Comparison of ENCODE assay signal across 22 cellular contexts in the genomic region with DNA sequence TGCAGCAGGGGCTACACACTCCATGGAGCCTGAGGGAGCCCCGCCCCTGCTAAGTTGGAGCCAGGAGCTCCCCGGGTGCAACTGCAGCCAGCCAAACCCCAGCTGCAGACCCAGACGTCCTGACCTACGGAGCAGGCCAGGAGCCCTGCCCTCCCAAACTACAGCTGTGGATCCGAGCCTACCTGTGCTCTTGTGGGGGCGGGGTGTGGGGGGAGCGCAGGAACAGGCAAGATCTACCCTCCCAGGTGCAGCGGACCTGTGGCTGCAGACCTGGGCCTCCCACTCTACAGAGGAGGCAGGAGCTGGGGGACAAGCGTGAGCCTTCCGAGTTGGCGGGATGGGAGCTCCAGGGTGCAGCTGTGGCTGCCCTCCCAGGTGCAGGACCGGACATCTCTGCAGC. TPM values are rescaled to one million over a fixed set of nuclear protein-coding genes. Genes with fewer than 3 reads are reported as not detected.
DNase-seq lines count a peak whose midpoint lies in the region; ATAC-seq, FAIRE-seq and TF ChIP-seq lines count a peak whose summit lies in the region.
"Had no signal": no experiment of that assay in that cellular context is flagged by ENCODE, and none has a peak within 500 bp of the region (broad histone marks: within the 10 kb centered on the region; RNA-seq: fewer than 3 reads in every experiment).

No MANE protein-coding gene starts in this region.

- H3K4ac ChIP-seq in trophoblast cell (ENCODE audit: low read depth, low read length), result no peak overlapping the region

- no peak overlapping the region for H3K14ac ChIP-seq in trophoblast cell (ENCODE audit: low read length)

- in situ Hi-C loops in HepG2 (cut with HindIII; ENCODE audit: extremely low pct_ligation_motif_present, low pct_unique_long_range_greater_than_20kb), result no loop called here

- H3K9me3 Mint-ChIP-seq in natural killer cell treated with Interleukin-12 subunit alpha and Interleukin-12 subunit beta and Interleukin-15 and Interleukin-18, amount 100 ng/mL, for 72 hours, result no peaks in the 10 kb centered on the region
- no peaks in the 10 kb centered on the region for H3K9me3 Mint-ChIP-seq in natural killer cell
- H3K9me3 Mint-ChIP-seq: CD4-positive, alpha-beta memory T cell; HFFc6 had no signal

- intact Hi-C loops in natural killer cell (cut with micrococcal nuclease) (no loop called here), HepG2 (cut with micrococcal nuclease; ENCODE audit: unreplicated experiment) (no loop called here), aorta (cut with DNase I) (no loop called here)

- H3K9me3 ChIP-seq in HepG2 (ENCODE audit: low read length) (0 out of 2 replicates have a peak, but pooled peaks cover 6% of the 10 kb centered on the region), trophoblast cell (ENCODE audit: insufficient read depth, low read depth, low read length) (peaks cover 6% of the 10 kb centered on the region), aorta (ENCODE audit: control insufficient read depth, low read length) (no peaks in the 10 kb centered on the region)

- no TSS peak for BruUV-seq in HepG2 (replicated peaks; lab: Mats Ljungman, UMichigan)

- H4K20me1 ChIP-seq in HepG2 (ENCODE audit: insufficient read depth, low read length), result no peaks in the 10 kb centered on the region
- H4K20me1 ChIP-seq: BLaER1 treated with 17β-estradiol and CSF1 and Interleukin-3, amounts not matched to agents 10 nM and 100 nM had no signal

- no peak for TF ChIP-seq RAD21 in HepG2 (CRISPR knock-in tag; IDR thresholded peaks at IDR 0.05)

- CTCF ChIA-PET in HepG2 (lab: Yijun Ruan, JAX; ENCODE audit: low intra/inter-chr PET ratio, low total read pairs), result no interaction called here

- peak; percentile 27 to 40 for ATAC-seq in natural killer cell treated with Interleukin-12 subunit alpha and Interleukin-12 subunit beta and Interleukin-15 and Interleukin-18, amount 100 ng/mL, for 72 hours
- ATAC-seq in natural killer cell (no peak), HepG2 (peak; percentile 45), aorta (ENCODE audit: low FRiP score) (peak; percentile 19), GM21526 (IDR thresholded peaks at IDR 0.05; ENCODE audit: low FRiP score, unreplicated experiment) (no peak)

- H3K27ac Mint-ChIP-seq in natural killer cell treated with Interleukin-12 subunit alpha and Interleukin-12 subunit beta and Interleukin-15 and Interleukin-18, amount 100 ng/mL, for 72 hours, result no peak overlapping the region
- H3K27ac Mint-ChIP-seq in natural killer cell, result no peak overlapping the region
- H3K27ac Mint-ChIP-seq: B cell; CD4-positive, alpha-beta memory T cell; HFFc6 had no signal

- no peak overlapping the region for H2AK5ac ChIP-seq in trophoblast cell (ENCODE audit: low read length)

- H3K23ac ChIP-seq in trophoblast cell (ENCODE audit: low read length), result no peak overlapping the region

- H3K27me3 ChIP-seq in HepG2 (ENCODE audit: control insufficient read depth in 1 of 2, insufficient read depth in 2 of 2, low read length in 2 of 2) (peaks cover 0 to 5% of the 10 kb centered on the region in 2 experiments; a peak in 1 of 5 replicates), trophoblast cell (ENCODE audit: insufficient read depth, low read length) (no peaks in the 10 kb centered on the region), aorta (ENCODE audit: control insufficient read depth in 1 of 2, insufficient read depth in 2 of 2, low read length in 1 of 2) (no peaks in the 10 kb centered on the region)
- H3K27me3 ChIP-seq: BLaER1 treated with 17β-estradiol and CSF1 and Interleukin-3, amounts not matched to agents 10 nM and 100 nM had no signal

- H3K36me3 Mint-ChIP-seq in natural killer cell treated with Interleukin-12 subunit alpha and Interleukin-12 subunit beta and Interleukin-15 and Interleukin-18, amount 100 ng/mL, for 72 hours, result no peaks in the 10 kb centered on the region
- H3K36me3 Mint-ChIP-seq in natural killer cell, result no peaks in the 10 kb centered on the region
- H3K36me3 Mint-ChIP-seq: CD4-positive, alpha-beta memory T cell had no signal

- TF ChIP-seq POLR2A in HepG2 (IDR thresholded peaks at IDR 0.05; ENCODE audit: insufficient read depth in 1 of 2, low read depth in 2 of 2, low read length in 2 of 2), result no peak

- H3K9ac ChIP-seq in HepG2 (ENCODE audit: insufficient read depth, low read depth, low read length) (no peak overlapping the region), trophoblast cell (ENCODE audit: low read length) (no peak overlapping the region)
- H3K9ac ChIP-seq: BLaER1 treated with 17β-estradiol and CSF1 and Interleukin-3, amounts not matched to agents 10 nM and 100 nM had no signal

- TF ChIP-seq EP300 in HepG2 (IDR thresholded peaks at IDR 0.05; ENCODE audit: low read depth in 2 of 2, low read length in 2 of 2) (no peak), HepG2 (CRISPR knock-in tag; IDR thresholded peaks at IDR 0.05; ENCODE audit: borderline replicate concordance) (no peak)

- no peak overlapping the region for H2BK120ac ChIP-seq in trophoblast cell (ENCODE audit: insufficient read depth, low read length, poor library complexity)

- H2AFZ ChIP-seq in HepG2 (ENCODE audit: low read length) (no peak overlapping the region), trophoblast cell (ENCODE audit: insufficient read depth, low read length, poor library complexity) (no peak overlapping the region)

- no peak overlapping the region for H2BK12ac ChIP-seq in trophoblast cell (ENCODE audit: low read length)

- no peak overlapping the region for H4K12ac ChIP-seq in trophoblast cell (ENCODE audit: low read depth, low read length)

- H3K36me3 ChIP-seq in HepG2 (replicated peaks in 1 of 2; ENCODE audit: control insufficient read depth in 1 of 2, insufficient read depth in 2 of 2, low read length in 2 of 2), result no peaks in the 10 kb centered on the region
- no peaks in the 10 kb centered on the region for H3K36me3 ChIP-seq in trophoblast cell (ENCODE audit: control insufficient read depth in 1 of 2, insufficient read depth in 2 of 2, low read length in 2 of 2)
- no peaks in the 10 kb centered on the region for H3K36me3 ChIP-seq in aorta (ENCODE audit: control insufficient read depth in 1 of 2, insufficient read depth in 2 of 2, low read length in 1 of 2)
- H3K36me3 ChIP-seq: HAP-1 had no signal

- H3K4me1 ChIP-seq in HepG2 (ENCODE audit: insufficient read depth, low read length), result no peaks in the 10 kb centered on the region
- no peaks in the 10 kb centered on the region for H3K4me1 ChIP-seq in trophoblast cell (ENCODE audit: control insufficient read depth in 1 of 2, insufficient read depth in 2 of 2, low read length in 2 of 2)
- no peaks in the 10 kb centered on the region for H3K4me1 ChIP-seq in aorta (ENCODE audit: control insufficient read depth in 1 of 2, insufficient read depth in 2 of 2, low read length in 2 of 2)
- H3K4me1 ChIP-seq: HAP-1 had no signal

- no peak overlapping the region for H4K91ac ChIP-seq in trophoblast cell (ENCODE audit: low read depth, low read length)

- WGBS in HepG2 (ENCODE audit: low lambda C conversion rate), result 41% methylated on average over 6 of the region's 12 CpGs
- no CpG with 5 or more reads among the region's 12 CpGs for WGBS in trophoblast cell (ENCODE audit: extremely low coverage, insufficient coverage, insufficient read length)
- WGBS in aorta, 2 donors, result 80 to 89% methylated on average over 11 to 12 of the region's 12 CpGs

- H4K8ac ChIP-seq in trophoblast cell (ENCODE audit: low read depth, low read length), result no peak overlapping the region

- no peaks in the 10 kb centered on the region for H3K4me1 Mint-ChIP-seq in natural killer cell treated with Interleukin-12 subunit alpha and Interleukin-12 subunit beta and Interleukin-15 and Interleukin-18, amount 100 ng/mL, for 72 hours (ENCODE audit: low read depth in 2 of 2)
- no peaks in the 10 kb centered on the region for H3K4me1 Mint-ChIP-seq in natural killer cell
- H3K4me1 Mint-ChIP-seq: CD4-positive, alpha-beta memory T cell had no signal

- DNase-seq in natural killer cell treated with Interleukin-12 subunit alpha and Interleukin-12 subunit beta and Interleukin-15 and Interleukin-18, amount 100 ng/mL, for 72 hours (ENCODE audit: low spot score), result no peak
- no peak for DNase-seq in natural killer cell
- no peak for DNase-seq in HepG2 (ENCODE audit: low spot score)
- DNase-seq in trophoblast cell, result no peak
- no peak for DNase-seq in aorta
- DNase-seq in C1 segment of cervical spinal cord (lab: John Stamatoyannopoulos, UW), result no peak
- no peak for DNase-seq in NCI-H1694 treated with DMSO at 0.1 percent for 48 hours (lab: John Stamatoyannopoulos, UW)
- DNase-seq: Calu3; CD4-positive, alpha-beta memory T cell; COR-L47; DMS153; DND-41; GOT3; HFFc6 had no signal

- peak overlapping the region; percentile 3 for H3K18ac ChIP-seq in trophoblast cell (ENCODE audit: low read length)

- FAIRE-seq in HepG2 (lab: Jason Lieb, UNC), result no peak
- FAIRE-seq: A204.1, G401.6, GM12892 had no signal

- H3K79me1 ChIP-seq in trophoblast cell (ENCODE audit: low read length), result no peaks in the 10 kb centered on the region

- POLR2A ChIA-PET in HepG2 (lab: Yijun Ruan, JAX), result no interaction called here

- no peak overlapping the region for H3K4me3 ChIP-seq in HepG2 (replicated peaks in 1 of 3; ENCODE audit: insufficient read depth in 1 of 3, low read depth in 2 of 3, low read length in 3 of 3)
- H3K4me3 ChIP-seq in trophoblast cell (ENCODE audit: low read depth, low read length), result no peak overlapping the region
- H3K4me3 ChIP-seq in aorta (ENCODE audit: low read length in 2 of 2), result no peak overlapping the region
- H3K4me3 ChIP-seq: HAP-1 had no signal

- no peak overlapping the region for H3K4me3 Mint-ChIP-seq in natural killer cell treated with Interleukin-12 subunit alpha and Interleukin-12 subunit beta and Interleukin-15 and Interleukin-18, amount 100 ng/mL, for 72 hours
- H3K4me3 Mint-ChIP-seq in natural killer cell, result no peak overlapping the region
- H3K4me3 Mint-ChIP-seq: B cell; CD4-positive, alpha-beta memory T cell; HFFc6 had no signal

- H3K27ac ChIP-seq in HepG2 (ENCODE audit: extremely low read length, insufficient read depth, low read length) (no peak overlapping the region), trophoblast cell (ENCODE audit: low read depth, low read length) (no peak overlapping the region), aorta (ENCODE audit: low read depth in 1 of 2, low read length in 2 of 2) (no peak overlapping the region)
- H3K27ac ChIP-seq: 22Rv1; BLaER1 treated with 17β-estradiol and CSF1 and Interleukin-3, amounts not matched to agents 10 nM and 100 nM had no signal

- no peak overlapping the region for H3K4me2 ChIP-seq in HepG2 (ENCODE audit: low read depth, low read length)
- no peak overlapping the region for H3K4me2 ChIP-seq in trophoblast cell (ENCODE audit: low read length)
- H3K4me2 ChIP-seq: BLaER1 treated with 17β-estradiol and CSF1 and Interleukin-3, amounts not matched to agents 10 nM and 100 nM had no signal

- no peak overlapping the region for H2BK5ac ChIP-seq in trophoblast cell (ENCODE audit: low read depth, low read length, poor library complexity)

- TF ChIP-seq CTCF in natural killer cell (IDR thresholded peaks at IDR 0.05), result no peak
- no peak for TF ChIP-seq CTCF in HepG2 (CRISPR knock-in tag; IDR thresholded peaks at IDR 0.05)

- H3K79me2 ChIP-seq in HepG2 (ENCODE audit: insufficient read depth, low read length), result no peaks in the 10 kb centered on the region
- H3K79me2 ChIP-seq in trophoblast cell (ENCODE audit: control insufficient read depth, insufficient read depth, low read length, poor library complexity), result no peaks in the 10 kb centered on the region

- no peaks in the 10 kb centered on the region for H3K27me3 Mint-ChIP-seq in natural killer cell treated with Interleukin-12 subunit alpha and Interleukin-12 subunit beta and Interleukin-15 and Interleukin-18, amount 100 ng/mL, for 72 hours
- peaks cover 0 to 6% of the 10 kb centered on the region in 2 donors for H3K27me3 Mint-ChIP-seq in natural killer cell (ENCODE audit: low read depth in 2 of 2)
- H3K27me3 Mint-ChIP-seq: B cell had no signal

RNA-seq across cellular contexts. Expression of gene MYLK3, which starts 29.7 kb away (rescaled TPM):
- total RNA-seq in natural killer cell treated with Interleukin-12 subunit alpha and Interleukin-12 subunit beta and Interleukin-15 and Interleukin-18, amount 100 ng/mL, for 72 hours, result under 1 TPM; 0.29 to 0.59 TPM
- total RNA-seq in natural killer cell, result under 1 TPM in 2 of 3 donors, not detected in 1; 0.42 to 0.73 TPM
- total RNA-seq in HepG2 (2016; rRNA removed; fragmentation: Illumina TruSeq; extraction: Trizol), result 0.13 and 0.18 TPM in 2 replicates
- not detected in 2 replicates for total RNA-seq in HepG2 (2016; cell fraction: cytosol; rRNA removed; fragmentation: Illumina TruSeq; extraction: Trizol; ENCODE audit: low read depth)
- total RNA-seq in HepG2 (2016; cell fraction: insoluble cytoplasmic fraction; rRNA removed; fragmentation: Illumina TruSeq; extraction: Trizol), result 0.11 and 0.27 TPM in 2 replicates
- total RNA-seq in HepG2 (2016; cell fraction: membrane; rRNA removed; fragmentation: Illumina TruSeq; extraction: Trizol), result 0.03 and 0.19 TPM in 2 replicates
- 0.44 and 0.47 TPM in 2 replicates for total RNA-seq in HepG2 (2016; cell fraction: nucleus; rRNA removed; fragmentation: Illumina TruSeq; extraction: Trizol)
- polyA plus RNA-seq in HepG2 (2011; rRNA removed), result 0.04 TPM in 2 replicates
- polyA plus RNA-seq in HepG2 (2011; cell fraction: cytosol; rRNA removed), result 0.01 and 0.05 TPM in 2 replicates
- polyA plus RNA-seq in HepG2 (2011; cell fraction: nucleus; rRNA removed), result 0.07 and 0.08 TPM in 2 replicates
- polyA plus RNA-seq in HepG2 (2012), result 0.01 and 0.11 TPM in 2 replicates
- 0.01 TPM in 1 of 2 replicates, not detected in the other for polyA plus RNA-seq in HepG2 (2016; cell fraction: cytosol; fragmentation: Illumina TruSeq; extraction: Trizol; ENCODE audit: low read depth)
- polyA plus RNA-seq in HepG2 (2016; cell fraction: insoluble cytoplasmic fraction; fragmentation: Illumina TruSeq; extraction: Trizol; ENCODE audit: low read depth), result 0.04 and 0.07 TPM in 2 replicates
- 0.15 TPM in 1 of 2 replicates, not detected in the other for polyA plus RNA-seq in HepG2 (2016; cell fraction: membrane; fragmentation: Illumina TruSeq; extraction: Trizol; ENCODE audit: low read depth)
- not detected in 2 replicates for polyA plus RNA-seq in HepG2 (2016; cell fraction: nucleus; fragmentation: Illumina TruSeq; extraction: Trizol; ENCODE audit: insufficient read depth, low read depth)
- polyA minus RNA-seq in HepG2 (2011; rRNA and poly(A)+ RNA removed; ENCODE audit: low replicate concordance), result 1.0 and 2.2 TPM in 2 replicates
- polyA minus RNA-seq in HepG2 (2011; cell fraction: cytosol; rRNA and poly(A)+ RNA removed), result not detected in 2 replicates
- polyA minus RNA-seq in HepG2 (2011; cell fraction: nucleus; rRNA and poly(A)+ RNA removed), result 0.99 and 1.0 TPM in 2 replicates
- polyA plus RNA-seq in trophoblast cell (2013), result 1.8 and 2.2 TPM in 2 replicates
- total RNA-seq in aorta, result under 1 TPM; 0.54 to 0.78 TPM
- polyA plus RNA-seq in aorta, result under 1 TPM; 0.20 to 0.63 TPM
- polyA plus RNA-seq: CD4-positive, alpha-beta memory T cell had no signal

RNA-seq across cellular contexts. Expression of gene C16orf87, which starts 53.2 kb away (rescaled TPM):
- 10 to 100 TPM; 14.2 to 18.0 TPM for total RNA-seq in natural killer cell treated with Interleukin-12 subunit alpha and Interleukin-12 subunit beta and Interleukin-15 and Interleukin-18, amount 100 ng/mL, for 72 hours
- total RNA-seq in natural killer cell, result 10 to 100 TPM; 18.3 to 23.0 (median 18.8) TPM
- 19.5 and 27.6 TPM in 2 replicates for total RNA-seq in HepG2 (2016; rRNA removed; fragmentation: Illumina TruSeq; extraction: Trizol)
- 12.4 and 15.0 TPM in 2 replicates for total RNA-seq in HepG2 (2016; cell fraction: cytosol; rRNA removed; fragmentation: Illumina TruSeq; extraction: Trizol; ENCODE audit: low read depth)
- 20.6 and 26.6 TPM in 2 replicates for total RNA-seq in HepG2 (2016; cell fraction: insoluble cytoplasmic fraction; rRNA removed; fragmentation: Illumina TruSeq; extraction: Trizol)
- total RNA-seq in HepG2 (2016; cell fraction: membrane; rRNA removed; fragmentation: Illumina TruSeq; extraction: Trizol), result 21.9 and 26.0 TPM in 2 replicates
- 10.7 and 12.4 TPM in 2 replicates for total RNA-seq in HepG2 (2016; cell fraction: nucleus; rRNA removed; fragmentation: Illumina TruSeq; extraction: Trizol)
- 5.7 and 8.6 TPM in 2 replicates for polyA plus RNA-seq in HepG2 (2011; rRNA removed)
- polyA plus RNA-seq in HepG2 (2011; cell fraction: cytosol; rRNA removed), result 4.2 and 5.6 TPM in 2 replicates
- polyA plus RNA-seq in HepG2 (2011; cell fraction: nucleus; rRNA removed), result 2.1 and 3.9 TPM in 2 replicates
- 12.9 and 18.1 TPM in 2 replicates for polyA plus RNA-seq in HepG2 (2012)
- 8.5 and 11.4 TPM in 2 replicates for polyA plus RNA-seq in HepG2 (2016; cell fraction: cytosol; fragmentation: Illumina TruSeq; extraction: Trizol; ENCODE audit: low read depth)
- polyA plus RNA-seq in HepG2 (2016; cell fraction: insoluble cytoplasmic fraction; fragmentation: Illumina TruSeq; extraction: Trizol; ENCODE audit: low read depth), result 31.9 and 33.4 TPM in 2 replicates
- 14.6 and 16.7 TPM in 2 replicates for polyA plus RNA-seq in HepG2 (2016; cell fraction: membrane; fragmentation: Illumina TruSeq; extraction: Trizol; ENCODE audit: low read depth)
- 17.0 and 18.6 TPM in 2 replicates for polyA plus RNA-seq in HepG2 (2016; cell fraction: nucleus; fragmentation: Illumina TruSeq; extraction: Trizol; ENCODE audit: insufficient read depth, low read depth)
- 3.1 and 4.3 TPM in 2 replicates for polyA minus RNA-seq in HepG2 (2011; rRNA and poly(A)+ RNA removed; ENCODE audit: low replicate concordance)
- polyA minus RNA-seq in HepG2 (2011; cell fraction: cytosol; rRNA and poly(A)+ RNA removed), result 5.7 and 6.3 TPM in 2 replicates
- 10.3 and 11.4 TPM in 2 replicates for polyA minus RNA-seq in HepG2 (2011; cell fraction: nucleus; rRNA and poly(A)+ RNA removed)
- 30.3 and 33.4 TPM in 2 replicates for polyA plus RNA-seq in trophoblast cell (2013)
- 1 to 10 TPM; 5.6 to 8.8 TPM for total RNA-seq in aorta
- 1 to 10 TPM; 5.6 to 8.0 TPM for polyA plus RNA-seq in aorta

Comparison
In these comparisons a context has a peak if more than half of its experiments do, and no peak if none do; other contexts are left out.
1. ATAC-seq: peak in natural killer cell treated with Interleukin-12 subunit alpha and Interleukin-12 subunit beta and Interleukin-15 and Interleukin-18, amount 100 ng/mL, for 72 hours (2 of 2), HepG2 (single experiment) and aorta (single experiment); none in natural killer cell (0 of 3) and GM21526 (single experiment).